ENCODE assay signal across 8 cellular contexts in the genomic region with DNA sequence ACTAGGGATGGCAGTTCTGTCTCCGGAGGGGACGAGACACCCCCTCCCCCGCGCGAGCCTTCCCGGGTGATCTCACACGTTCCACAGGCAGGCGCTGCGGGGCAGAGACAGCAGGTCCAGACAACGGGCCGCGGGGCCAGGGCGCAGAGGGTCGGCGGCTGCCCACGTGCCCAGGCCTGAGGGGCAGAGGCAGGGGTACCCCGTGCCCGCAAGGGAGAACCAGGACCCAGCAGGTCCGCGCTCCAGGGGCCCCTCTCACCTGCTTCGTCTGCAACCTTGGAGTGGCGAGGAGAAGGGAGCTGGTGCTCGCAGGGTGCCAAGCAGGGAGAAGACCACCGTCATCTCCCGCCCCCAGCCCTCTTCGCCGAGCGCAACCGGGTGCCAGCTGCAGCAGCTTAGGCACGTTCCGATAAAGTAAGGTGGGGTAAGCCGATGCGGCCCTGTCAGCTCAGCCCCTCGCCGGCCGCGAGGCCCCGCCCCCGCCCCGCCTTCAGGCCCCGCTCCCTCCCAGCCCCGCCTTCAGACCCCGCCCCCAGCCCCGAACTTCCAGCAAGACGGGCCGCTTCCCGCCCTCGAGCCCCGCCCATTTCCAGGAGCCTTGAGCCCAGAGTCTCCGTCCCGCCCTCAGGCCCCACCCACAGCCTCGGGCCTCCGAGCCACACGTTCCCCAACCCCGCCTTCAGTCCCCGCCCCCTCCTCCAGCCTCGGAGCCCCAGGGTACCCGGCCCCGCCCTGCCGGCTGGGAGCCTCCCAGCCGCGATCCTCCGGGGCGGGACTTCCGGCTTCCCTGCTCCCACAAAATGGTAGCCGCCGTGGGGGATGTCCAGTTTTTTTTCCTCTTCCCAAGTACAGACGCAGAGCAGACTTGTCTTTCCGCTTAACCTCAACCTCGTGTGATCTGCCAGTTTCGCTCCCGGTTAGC. TPM values are rescaled to one million over a fixed set of nuclear protein-coding genes. Genes with fewer than 3 reads are reported as not detected.
DNase-seq lines count a peak whose midpoint lies in the region; ATAC-seq and TF ChIP-seq lines count a peak whose summit lies in the region.

A gene with protein sequence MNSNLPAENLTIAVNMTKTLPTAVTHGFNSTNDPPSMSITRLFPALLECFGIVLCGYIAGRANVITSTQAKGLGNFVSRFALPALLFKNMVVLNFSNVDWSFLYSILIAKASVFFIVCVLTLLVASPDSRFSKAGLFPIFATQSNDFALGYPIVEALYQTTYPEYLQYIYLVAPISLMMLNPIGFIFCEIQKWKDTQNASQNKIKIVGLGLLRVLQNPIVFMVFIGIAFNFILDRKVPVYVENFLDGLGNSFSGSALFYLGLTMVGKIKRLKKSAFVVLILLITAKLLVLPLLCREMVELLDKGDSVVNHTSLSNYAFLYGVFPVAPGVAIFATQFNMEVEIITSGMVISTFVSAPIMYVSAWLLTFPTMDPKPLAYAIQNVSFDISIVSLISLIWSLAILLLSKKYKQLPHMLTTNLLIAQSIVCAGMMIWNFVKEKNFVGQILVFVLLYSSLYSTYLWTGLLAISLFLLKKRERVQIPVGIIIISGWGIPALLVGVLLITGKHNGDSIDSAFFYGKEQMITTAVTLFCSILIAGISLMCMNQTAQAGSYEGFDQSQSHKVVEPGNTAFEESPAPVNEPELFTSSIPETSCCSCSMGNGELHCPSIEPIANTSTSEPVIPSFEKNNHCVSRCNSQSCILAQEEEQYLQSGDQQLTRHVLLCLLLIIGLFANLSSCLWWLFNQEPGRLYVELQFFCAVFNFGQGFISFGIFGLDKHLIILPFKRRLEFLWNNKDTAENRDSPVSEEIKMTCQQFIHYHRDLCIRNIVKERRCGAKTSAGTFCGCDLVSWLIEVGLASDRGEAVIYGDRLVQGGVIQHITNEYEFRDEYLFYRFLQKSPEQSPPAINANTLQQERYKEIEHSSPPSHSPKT (minus strand): TSS at position 416 of the 922 bp plus-strand sequence. CDS start 5,073 bp downstream, outside the sequence.

- ATAC-seq in GM21526 (IDR thresholded peaks at IDR 0.05; ENCODE audit: low FRiP score, unreplicated experiment) = peak; percentile 74
- ATAC-seq in mucosa of descending colon = peak; percentile 99

- H3K9me3 ChIP-seq in OCI-LY7 (ENCODE audit: low read length) (no peaks in the 10 kb centered on the region), mucosa of descending colon (no peaks in the 10 kb centered on the region)

- intact Hi-C loops in OCI-LY7 (cut with micrococcal nuclease; ENCODE audit: unreplicated experiment) = loop anchor here (2.0 kb wide), 1 partner anchor 106 kb away; no protein-coding TSS in a partner anchor
- intact Hi-C loops in mucosa of descending colon (cut with DNase I, micrococcal nuclease) = no loop called here

- H3K4me1 ChIP-seq in OCI-LY7 (ENCODE audit: insufficient read depth, low read length, poor library complexity, severe bottlenecking) (peaks cover 18% of the 10 kb centered on the region), mucosa of descending colon (ENCODE audit: low read depth) (no peaks in the 10 kb centered on the region)

- H3K4me3 ChIP-seq in OCI-LY7 (ENCODE audit: low read depth, low read length, poor library complexity, severe bottlenecking) (peak within 1 kb of the TSS; percentile 83), mucosa of descending colon (peak within 1 kb of the TSS; percentile 20)

- no peaks in the 10 kb centered on the region for H3K9me2 ChIP-seq in OCI-LY7 (ENCODE audit: insufficient read depth, low read length)

- CTCF ChIA-PET in OCI-LY7 (lab: Charles Lee; ENCODE audit: unreplicated experiment) = no interaction called here

- BruUV-seq in OCI-LY7 (replicated peaks; lab: Mats Ljungman, UMichigan) = no TSS peak

- H3K79me2 ChIP-seq in OCI-LY7 (ENCODE audit: insufficient read depth, low read depth, low read length) = no peaks in the 10 kb centered on the region

- peak within 1 kb of the TSS; percentile 99 for H3K4me2 ChIP-seq in OCI-LY7 (ENCODE audit: low read length)

- no peaks in the 10 kb centered on the region for H4K20me1 ChIP-seq in OCI-LY7 (ENCODE audit: insufficient read depth, low read length)

- H2AFZ ChIP-seq in OCI-LY7 (ENCODE audit: low read length) = peak within 1 kb of the TSS; percentile 98

- no peak; the same call in 1 of the 2 replicates for TF ChIP-seq CTCF in OCI-LY7 (conservative IDR thresholded peaks at IDR 0.05; ENCODE audit: low read length)
- no peak for TF ChIP-seq CTCF in mucosa of descending colon (IDR thresholded peaks at IDR 0.05)

- POLR2A ChIA-PET in OCI-LY7 (lab: Charles Lee) = interaction anchor here (0.5 to 1.4 kb wide), 9 partner anchors 16 to 528 kb away, joined by 3 to 10 read pairs (median 4); a partner anchor contains a TSS

- DNase-seq in DMS 273 treated with DMSO at 0.1 percent for 48 hours (lab: John Stamatoyannopoulos, UW) (peak; percentile 91), HuH-7.5 (ENCODE audit: low spot score) (peak; percentile 83), OCI-LY7 (ENCODE audit: low spot score) (peak; percentile 98), activated T-cell treated with anti-CD3 and anti-CD28 coated beads for 24 hours (ENCODE audit: low read depth) (peak; percentile 99), epithelial cell of prostate (ENCODE audit: low read depth, low spot score) (peak; percentile 84), mucosa of descending colon (peak; percentile 100)
- peak; percentile 90 to 93 for DNase-seq in stimulated activated CD8-positive, alpha-beta memory T cell treated with anti-CD3 and anti-CD28 coated beads, Interleukin-4, amount 100 ng/mL, for 1 hour (ENCODE audit: low read depth in 2 of 2, low spot score in 1 of 2)

- H3K36me3 ChIP-seq in OCI-LY7 (ENCODE audit: insufficient read depth, low read length) (no peaks in the 10 kb centered on the region), mucosa of descending colon (ENCODE audit: low read depth) (no peaks in the 10 kb centered on the region)

- peak within 1 kb of the TSS; percentile 26 for H3K27ac ChIP-seq in OCI-LY7 (ENCODE audit: low read depth, low read length, poor library complexity, severe bottlenecking)
- peak within 1 kb of the TSS; percentile 26 for H3K27ac ChIP-seq in epithelial cell of prostate

RNA-seq across cellular contexts. Expression of the gene that starts here (rescaled TPM):
- 0.26 and 1.9 TPM in 2 replicates for total RNA-seq in OCI-LY7 (2014; rRNA removed; shearing (Covaris generic))
- 0.96 and 1.9 TPM in 2 replicates for total RNA-seq in OCI-LY7 (2022)
- total RNA-seq in mucosa of descending colon = 10 to 100 TPM in 1 of 3 donors, 1 to 10 TPM in 2; 4.7 to 15.6 (median 6.8) TPM

Comparison
In these comparisons a context has a peak if more than half of its experiments do, and no peak if none do; other contexts are left out.
1. Peak in every context shown above with its lines: DNase-seq, ATAC-seq, H3K4me3 ChIP-seq and H3K27ac ChIP-seq.